In the genomic region with DNA sequence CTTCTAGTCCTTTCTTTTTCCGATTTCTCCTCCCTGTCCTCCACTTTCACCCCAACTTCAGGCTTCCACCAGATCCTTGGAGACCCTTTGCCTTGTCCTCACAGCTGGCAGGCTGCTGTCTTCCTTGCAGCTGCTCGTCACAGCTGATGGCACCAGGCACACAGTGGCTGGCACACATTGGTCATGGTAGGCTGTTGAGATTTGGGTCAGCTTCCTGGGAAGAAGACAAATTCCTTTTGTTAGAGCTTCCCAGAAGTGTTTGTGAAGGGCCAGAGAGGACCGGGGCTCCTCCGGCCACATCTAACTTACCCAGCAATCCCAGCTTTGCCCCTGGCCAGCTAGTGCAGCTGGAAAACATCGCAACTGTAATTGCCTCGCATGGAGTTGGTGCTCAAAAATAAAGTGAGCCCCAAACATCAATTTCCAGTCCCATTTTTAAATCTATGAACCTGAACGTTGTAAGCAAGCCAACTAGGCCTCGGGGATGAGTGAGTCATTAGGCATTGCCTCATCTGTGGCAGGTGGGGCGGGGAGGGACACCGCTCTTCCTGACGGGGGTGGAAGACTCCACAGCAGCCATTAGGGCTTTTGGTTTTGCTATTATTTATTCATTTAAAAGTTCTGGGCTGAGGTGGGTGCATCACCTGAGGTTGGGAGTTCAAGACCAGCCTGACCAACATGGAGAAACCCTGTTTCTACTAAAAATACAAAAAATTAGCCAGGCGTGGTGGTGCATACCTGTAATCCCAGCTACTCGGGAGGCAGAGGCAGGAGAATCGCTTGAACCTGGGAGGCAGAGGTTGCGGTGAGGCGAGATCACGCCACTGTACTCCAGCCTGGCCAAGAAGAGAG, we compare ENCODE assay signal across 1 cellular context.
TF ChIP-seq lines count a peak whose summit lies in the region.

No MANE protein-coding gene starts in this region.

TF ChIP-seq in HepG2, 621 proteins besides CTCF, POLR2A, EP300 and RAD21 (continued from another document):
- TF ChIP-seq, protein P1, sequence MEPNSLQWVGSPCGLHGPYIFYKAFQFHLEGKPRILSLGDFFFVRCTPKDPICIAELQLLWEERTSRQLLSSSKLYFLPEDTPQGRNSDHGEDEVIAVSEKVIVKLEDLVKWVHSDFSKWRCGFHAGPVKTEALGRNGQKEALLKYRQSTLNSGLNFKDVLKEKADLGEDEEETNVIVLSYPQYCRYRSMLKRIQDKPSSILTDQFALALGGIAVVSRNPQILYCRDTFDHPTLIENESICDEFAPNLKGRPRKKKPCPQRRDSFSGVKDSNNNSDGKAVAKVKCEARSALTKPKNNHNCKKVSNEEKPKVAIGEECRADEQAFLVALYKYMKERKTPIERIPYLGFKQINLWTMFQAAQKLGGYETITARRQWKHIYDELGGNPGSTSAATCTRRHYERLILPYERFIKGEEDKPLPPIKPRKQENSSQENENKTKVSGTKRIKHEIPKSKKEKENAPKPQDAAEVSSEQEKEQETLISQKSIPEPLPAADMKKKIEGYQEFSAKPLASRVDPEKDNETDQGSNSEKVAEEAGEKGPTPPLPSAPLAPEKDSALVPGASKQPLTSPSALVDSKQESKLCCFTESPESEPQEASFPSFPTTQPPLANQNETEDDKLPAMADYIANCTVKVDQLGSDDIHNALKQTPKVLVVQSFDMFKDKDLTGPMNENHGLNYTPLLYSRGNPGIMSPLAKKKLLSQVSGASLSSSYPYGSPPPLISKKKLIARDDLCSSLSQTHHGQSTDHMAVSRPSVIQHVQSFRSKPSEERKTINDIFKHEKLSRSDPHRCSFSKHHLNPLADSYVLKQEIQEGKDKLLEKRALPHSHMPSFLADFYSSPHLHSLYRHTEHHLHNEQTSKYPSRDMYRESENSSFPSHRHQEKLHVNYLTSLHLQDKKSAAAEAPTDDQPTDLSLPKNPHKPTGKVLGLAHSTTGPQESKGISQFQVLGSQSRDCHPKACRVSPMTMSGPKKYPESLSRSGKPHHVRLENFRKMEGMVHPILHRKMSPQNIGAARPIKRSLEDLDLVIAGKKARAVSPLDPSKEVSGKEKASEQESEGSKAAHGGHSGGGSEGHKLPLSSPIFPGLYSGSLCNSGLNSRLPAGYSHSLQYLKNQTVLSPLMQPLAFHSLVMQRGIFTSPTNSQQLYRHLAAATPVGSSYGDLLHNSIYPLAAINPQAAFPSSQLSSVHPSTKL (CRISPR knock-in tag; IDR thresholded peaks at IDR 0.05), result 0 out of 2 replicates have a peak, but pooled peaks have one; percentile 16
- peak; percentile 97 for TF ChIP-seq FOSL2 (CRISPR knock-in tag; IDR thresholded peaks at IDR 0.05)
